Comparison of ENCODE assay signal across 31 cellular contexts in genomic region chr11:86861810-86862209, GRCh38.
DNase-seq lines count a peak whose midpoint lies in the region; ATAC-seq and TF ChIP-seq lines count a peak whose summit lies in the region.
"Had no signal": no experiment of that assay in that cellular context is flagged by ENCODE, and none has a peak within 500 bp of the region (broad histone marks: within the 10 kb centered on the region; RNA-seq: fewer than 3 reads in every experiment).

No MANE protein-coding gene starts in this region.

- POLR2A ChIA-PET in WTC11 (lab: Charles Lee), result no interaction called here

- no peaks in the 10 kb centered on the region for H3K4me1 Mint-ChIP-seq in HFFc6 (ENCODE audit: low read depth)
- H3K4me1 Mint-ChIP-seq in WTC11, result 0 out of 2 replicates have a peak, but pooled peaks cover 2% of the 10 kb centered on the region
- no peaks in the 10 kb centered on the region for H3K4me1 Mint-ChIP-seq in endothelial cell (ENCODE audit: unreplicated experiment)
- H3K4me1 Mint-ChIP-seq: T-helper 17 cell had no signal

- H3K27ac Mint-ChIP-seq in HFFc6 (no peak overlapping the region), WTC11 (no peak overlapping the region), endothelial cell (ENCODE audit: unreplicated experiment) (no peak overlapping the region)
- H3K27ac Mint-ChIP-seq: activated naive CD8-positive, alpha-beta T cell; progenitor cell of endocrine pancreas; T-helper 17 cell had no signal

- H3K27me3 Mint-ChIP-seq in HFFc6 (ENCODE audit: insufficient read depth) (no peaks in the 10 kb centered on the region; the same call in 1 of the 2 replicates), WTC11 (ENCODE audit: low read depth) (no peaks in the 10 kb centered on the region; the same call in 1 of the 2 replicates), endothelial cell (ENCODE audit: unreplicated experiment) (peaks cover 3% of the 10 kb centered on the region)

- ATAC-seq in WTC11, result no peak
- ATAC-seq in HG02678 (IDR thresholded peaks at IDR 0.05; ENCODE audit: unreplicated experiment), result no peak
- ATAC-seq: heart right ventricle, HepG2, sciatic nerve, SK-N-SH treated with all-trans-retinoic acid at 6 μM for 48 hours, T-helper 17 cell had no signal

- peak; percentile 54 for TF ChIP-seq CTCF in HFFc6 (IDR thresholded peaks at IDR 0.05)
- peak; percentile 20 for TF ChIP-seq CTCF in retinal pigment epithelial cell (conservative IDR thresholded peaks at IDR 0.05; ENCODE audit: low read depth, low read length)
- no peak for TF ChIP-seq CTCF in WTC11 (IDR thresholded peaks at IDR 0.05)
- TF ChIP-seq CTCF in endothelial cell (IDR thresholded peaks at IDR 0.05; ENCODE audit: unreplicated experiment), result no peak

- CTCF ChIA-PET in WTC11 (lab: Charles Lee), result no interaction called here

- H3K4me3 ChIP-seq in retinal pigment epithelial cell (ENCODE audit: low read length), result no peak overlapping the region
- H3K4me3 ChIP-seq: BLaER1 treated with 17β-estradiol and CSF1 and Interleukin-3, amounts not matched to agents 10 nM and 100 nM; HAP-1; heart right ventricle; left ventricle myocardium inferior; tibial nerve had no signal

- H3K36me3 Mint-ChIP-seq in HFFc6 (ENCODE audit: low read depth) (peaks cover 4% of the 10 kb centered on the region; the same call in 1 of the 2 replicates), WTC11 (no peaks in the 10 kb centered on the region), endothelial cell (ENCODE audit: low read depth, unreplicated experiment) (no peaks in the 10 kb centered on the region)
- H3K36me3 Mint-ChIP-seq: activated naive CD8-positive, alpha-beta T cell had no signal

- DNase-seq in HFFc6, result no peak
- DNase-seq in NCI-H69 (lab: John Stamatoyannopoulos, UW), result peak; percentile 32
- DNase-seq in dermis blood vessel endothelial cell, result peak; percentile 35
- no peak for DNase-seq in retinal pigment epithelial cell (ENCODE audit: low read depth)
- no peak for DNase-seq in WTC11 (ENCODE audit: low spot score)
- no peak for DNase-seq in endothelial cell (ENCODE audit: low spot score)
- DNase-seq: activated CD4-positive, alpha-beta T cell treated with anti-CD3 and anti-CD28 coated beads for 4 hours; activated T-cell treated with anti-CD3 and anti-CD28 coated beads for 4 hours; DMS153; effector memory CD4-positive, alpha-beta T cell; erythroblast; foreskin melanocyte; heart right ventricle; Kasumi-1; left ventricle myocardium inferior; NCI-H1092 treated with DMSO at 0.1 percent for 48 hours; NCI-H1694 treated with DMSO at 0.1 percent for 48 hours; NCI-H510A; Right ventricle myocardium superior; stimulated activated CD4-positive, alpha-beta T cell treated with anti-CD3 and anti-CD28 coated beads, Interleukin-12 subunit alpha, Interleukin-12 subunit beta, amount 100 ng/mL, for 4 hours; stimulated activated CD4-positive, alpha-beta T cell treated with anti-CD3 and anti-CD28 coated beads, Interleukin-2, amount 100 ng/mL, for 48 hours; T-helper 17 cell had no signal

- H3K9me3 Mint-ChIP-seq in HFFc6 (no peaks in the 10 kb centered on the region), WTC11 (no peaks in the 10 kb centered on the region), endothelial cell (ENCODE audit: unreplicated experiment) (no peaks in the 10 kb centered on the region)

- H3K4me3 Mint-ChIP-seq in HFFc6 (no peak overlapping the region), WTC11 (no peak overlapping the region), endothelial cell (ENCODE audit: unreplicated experiment) (no peak overlapping the region)
- H3K4me3 Mint-ChIP-seq: activated naive CD8-positive, alpha-beta T cell; T-helper 17 cell had no signal

TF ChIP-seq in WTC11, 78 proteins besides CTCF, POLR2A, EP300 and RAD21:
- no peak for TF ChIP-seq ARID4B (CRISPR knock-in tag; IDR thresholded peaks at IDR 0.05; ENCODE audit: borderline replicate concordance)

Comparison
In these comparisons a context has a peak if more than half of its experiments do, and no peak if none do; other contexts are left out.
1. DNase-seq: peak in NCI-H69 (single experiment) and dermis blood vessel endothelial cell (single experiment); none in HFFc6 (single experiment), retinal pigment epithelial cell (single experiment), WTC11 (single experiment) and endothelial cell (single experiment).
2. CTCF ChIP-seq: peak in HFFc6 (single experiment) and retinal pigment epithelial cell (single experiment); none in WTC11 (single experiment) and endothelial cell (single experiment).